ENCODE assay signal across 9 cellular contexts in genomic region chr2:182870227-182870626, GRCh38. TPM values are rescaled to one million over a fixed set of nuclear protein-coding genes. Genes with fewer than 3 reads are reported as not detected.
DNase-seq lines count a peak whose midpoint lies in the region; ATAC-seq and TF ChIP-seq lines count a peak whose summit lies in the region.
"Had no signal": no experiment of that assay in that cellular context is flagged by ENCODE, and none has a peak within 500 bp of the region (broad histone marks: within the 10 kb centered on the region; RNA-seq: fewer than 3 reads in every experiment).

No MANE protein-coding gene starts in this region.

- no peak for TF ChIP-seq POLR2A in prostate gland (IDR thresholded peaks at IDR 0.05)

- H3K36me3 ChIP-seq in prostate gland = no peaks in the 10 kb centered on the region

- H3K27me3 Mint-ChIP-seq in WTC11 (ENCODE audit: low read depth) = peaks cover 29% of the 10 kb centered on the region
- H3K27me3 Mint-ChIP-seq in neural crest cell (ENCODE audit: low read depth) = no peaks in the 10 kb centered on the region
- H3K27me3 Mint-ChIP-seq in natural killer cell (ENCODE audit: low read depth in 2 of 2) = peaks cover 28 to 29% of the 10 kb centered on the region in 2 donors

- DNase-seq in NCI-H2107 treated with DMSO at 0.1 percent for 48 hours (lab: John Stamatoyannopoulos, UW; ENCODE audit: unreplicated experiment) (peak; percentile 7), NCI-H2107 (lab: John Stamatoyannopoulos, UW) (no peak), HuH-7 (ENCODE audit: low spot score) (peak; percentile 65), WTC11 (ENCODE audit: low spot score) (peak; percentile 79), neural crest cell (ENCODE audit: low read depth, low spot score) (no peak), prostate gland (ENCODE audit: low spot score) (no peak), natural killer cell (no peak)
- DNase-seq: kidney glomerular epithelial cell had no signal

- H3K4me3 ChIP-seq in prostate gland = no peak overlapping the region

- POLR2A ChIA-PET in WTC11 (lab: Charles Lee) = no interaction called here

- H3K4me1 Mint-ChIP-seq in WTC11 = peaks cover 20% of the 10 kb centered on the region
- peaks cover 51% of the 10 kb centered on the region for H3K4me1 Mint-ChIP-seq in neural crest cell
- H3K4me1 Mint-ChIP-seq in natural killer cell = peaks cover 0 to 5% of the 10 kb centered on the region in 2 donors

- peak; percentile 47 for ATAC-seq in WTC11
- ATAC-seq in natural killer cell = no peak
- ATAC-seq in HG03045 (IDR thresholded peaks at IDR 0.05; ENCODE audit: unreplicated experiment) = no peak

- 8% methylated on average over 1 of the region's 1 CpG for WGBS in prostate gland

- CTCF ChIA-PET in WTC11 (lab: Charles Lee) = interaction anchor here (0.6 to 6.4 kb wide), 26 partner anchors 12 to 318 kb away, joined by 3 to 37 read pairs (median 5); no protein-coding TSS in a partner anchor

- H3K36me3 Mint-ChIP-seq in WTC11 (0 out of 2 replicates have a peak, but pooled peaks cover 4% of the 10 kb centered on the region), neural crest cell (ENCODE audit: low read depth) (peaks cover 7% of the 10 kb centered on the region), natural killer cell (peaks cover 7% of the 10 kb centered on the region)

- H3K27ac Mint-ChIP-seq in WTC11 (no peak overlapping the region), neural crest cell (ENCODE audit: unreplicated experiment) (no peak overlapping the region), natural killer cell (no peak overlapping the region)

- TF ChIP-seq CTCF in WTC11 (IDR thresholded peaks at IDR 0.05) (peak; percentile 92), neural crest cell (conservative IDR thresholded peaks at IDR 0.05) (peak; percentile 35), prostate gland (IDR thresholded peaks at IDR 0.05) (peak in 1 of 4 experiments; percentile 7), natural killer cell (IDR thresholded peaks at IDR 0.05) (no peak)

- intact Hi-C loops in prostate gland (cut with DNase I) = no loop called here
- intact Hi-C loops in natural killer cell (cut with micrococcal nuclease) = no loop called here

- H3K9me3 Mint-ChIP-seq in WTC11 (peaks cover 6% of the 10 kb centered on the region), neural crest cell (peaks cover 4% of the 10 kb centered on the region), natural killer cell (peaks cover 0 to 5% of the 10 kb centered on the region in 2 donors)

- no peaks in the 10 kb centered on the region for H3K4me1 ChIP-seq in prostate gland (replicated peaks)

- H3K27me3 ChIP-seq in prostate gland (replicated peaks; ENCODE audit: insufficient read depth) = no peaks in the 10 kb centered on the region

- H3K4me3 Mint-ChIP-seq in WTC11 (no peak overlapping the region), neural crest cell (peak overlapping the region; percentile 52), natural killer cell (no peak overlapping the region)

- H3K9me3 ChIP-seq in prostate gland = no peaks in the 10 kb centered on the region

- H3K27ac ChIP-seq in prostate gland = no peak overlapping the region

TF ChIP-seq in WTC11, 78 proteins besides CTCF, POLR2A, EP300 and RAD21:
- TF ChIP-seq KAT7 (CRISPR knock-in tag; IDR thresholded peaks at IDR 0.05; ENCODE audit: borderline replicate concordance) = no peak
- no peak for TF ChIP-seq TEAD1 (CRISPR knock-in tag; IDR thresholded peaks at IDR 0.05)
- no peak for TF ChIP-seq MXD4 (CRISPR knock-in tag; IDR thresholded peaks at IDR 0.05; ENCODE audit: borderline replicate concordance)
- TF ChIP-seq ZNF423 (CRISPR knock-in tag; IDR thresholded peaks at IDR 0.05) = no peak
- no peak for TF ChIP-seq ZBTB21 (CRISPR knock-in tag; IDR thresholded peaks at IDR 0.05; ENCODE audit: borderline replicate concordance)
- no peak for TF ChIP-seq RELA (CRISPR knock-in tag; IDR thresholded peaks at IDR 0.05; ENCODE audit: borderline replicate concordance)
- TF ChIP-seq CDX4 (CRISPR knock-in tag; IDR thresholded peaks at IDR 0.05; ENCODE audit: borderline replicate concordance) = no peak
- TF ChIP-seq FOXP4 (CRISPR knock-in tag; IDR thresholded peaks at IDR 0.05) = no peak
- no peak for TF ChIP-seq ZNF138 (CRISPR knock-in tag; conservative IDR thresholded peaks at IDR 0.05)
- TF ChIP-seq IRF2 (CRISPR knock-in tag; IDR thresholded peaks at IDR 0.05; ENCODE audit: borderline replicate concordance, low read depth) = no peak
- TF ChIP-seq USF2 (CRISPR knock-in tag; IDR thresholded peaks at IDR 0.05) = no peak
- TF ChIP-seq FOXJ3 (CRISPR knock-in tag; IDR thresholded peaks at IDR 0.05; ENCODE audit: borderline replicate concordance) = no peak
- TF ChIP-seq E2F1 (CRISPR knock-in tag; IDR thresholded peaks at IDR 0.05) = no peak

RNA-seq across cellular contexts. Expression of gene FRZB, which starts 3.8 kb away (rescaled TPM):
- total RNA-seq in WTC11 (2021) = 1.2 to 1.9 TPM (median 1.5 TPM) in 3 replicates
- 32.9 and 33.4 TPM in 2 replicates for total RNA-seq in neural crest cell
- 1 to 10 TPM in 1 of 2 donors, under 1 TPM in 1; 0.91 to 7.6 TPM for total RNA-seq in prostate gland
- total RNA-seq in natural killer cell = not detected

Comparison
In these comparisons a context has a peak if more than half of its experiments do, and no peak if none do; other contexts are left out.
1. DNase-seq: peak in NCI-H2107 treated with DMSO at 0.1 percent for 48 hours (single experiment), HuH-7 (single experiment) and WTC11 (single experiment); none in NCI-H2107 (single experiment), neural crest cell (single experiment), prostate gland (single experiment) and natural killer cell (single experiment).